In genomic region chrX:32896132-32896531, GRCh38 we compare ENCODE assay signal across 24 cellular contexts.
"Had no signal": no experiment of that assay in that cellular context is flagged by ENCODE, and none has a peak within 500 bp of the region (broad histone marks: within the 10 kb centered on the region; RNA-seq: fewer than 3 reads in every experiment).

No MANE protein-coding gene starts in this region.

- H3K4me1 ChIP-seq: esophagus squamous epithelium, gastroesophageal sphincter, prostate gland, right atrium auricular region, upper lobe of right lung had no signal

- H3K4me1 Mint-ChIP-seq: activated T-helper 17 cell treated with anti-CD3 and anti-CD28 coated beads, Interleukin-2, amount 50 U/mL, for 72 hours; memory B cell had no signal

- H3K4me3 ChIP-seq: coronary artery, esophagus squamous epithelium, gastroesophageal sphincter, ovary, prostate gland, right atrium auricular region, upper lobe of right lung had no signal

- H3K9me3 Mint-ChIP-seq: activated naive CD4-positive, alpha-beta T cell treated with anti-CD3 and anti-CD28 coated beads, Interleukin-2, amount 50 U/mL, for 72 hours; activated T-cell treated with anti-CD3 and anti-CD28 coated beads, Interleukin-2, amount 50 U/mL, for 24 hours; activated T-helper 17 cell treated with anti-CD3 and anti-CD28 coated beads, Interleukin-2, amount 50 U/mL, for 72 hours; endodermal cell; natural killer cell treated with Interleukin-12 subunit alpha and Interleukin-12 subunit beta and Interleukin-15 and Interleukin-18, amount 100 ng/mL, for 72 hours had no signal

- H3K36me3 Mint-ChIP-seq: activated naive CD4-positive, alpha-beta T cell treated with anti-CD3 and anti-CD28 coated beads, Interleukin-2, amount 50 U/mL, for 72 hours; memory B cell; natural killer cell treated with Interleukin-12 subunit alpha and Interleukin-12 subunit beta and Interleukin-15 and Interleukin-18, amount 100 ng/mL, for 72 hours had no signal

- H3K27ac Mint-ChIP-seq: activated naive CD4-positive, alpha-beta T cell treated with anti-CD3 and anti-CD28 coated beads, Interleukin-2, amount 50 U/mL, for 72 hours; activated T-cell treated with anti-CD3 and anti-CD28 coated beads, Interleukin-2, amount 50 U/mL, for 24 hours; activated T-helper 17 cell treated with anti-CD3 and anti-CD28 coated beads, Interleukin-2, amount 50 U/mL, for 72 hours; endodermal cell; memory B cell; natural killer cell treated with Interleukin-12 subunit alpha and Interleukin-12 subunit beta and Interleukin-15 and Interleukin-18, amount 100 ng/mL, for 72 hours had no signal

- H3K4me3 Mint-ChIP-seq: activated T-cell treated with anti-CD3 and anti-CD28 coated beads, Interleukin-2, amount 50 U/mL, for 24 hours; activated T-helper 17 cell treated with anti-CD3 and anti-CD28 coated beads, Interleukin-2, amount 50 U/mL, for 72 hours; endodermal cell; memory B cell; natural killer cell treated with Interleukin-12 subunit alpha and Interleukin-12 subunit beta and Interleukin-15 and Interleukin-18, amount 100 ng/mL, for 72 hours had no signal

- H3K27me3 ChIP-seq: brain microvascular endothelial cell, esophagus squamous epithelium, gastroesophageal sphincter, ovary, right atrium auricular region, upper lobe of right lung had no signal

- H3K9me3 ChIP-seq: esophagus squamous epithelium, gastroesophageal sphincter, ovary, prostate gland, right atrium auricular region, upper lobe of right lung had no signal

- DNase-seq: activated CD4-positive, alpha-beta T cell treated with anti-CD3 and anti-CD28 coated beads for 1 hour; activated T-cell treated with anti-CD3 and anti-CD28 coated beads, Interleukin-2, amount 50 U/mL, for 24 hours; aorta; brain microvascular endothelial cell; endodermal cell; esophagus squamous epithelium; head of caudate nucleus; hypothalamus; islet precursor cell; left cardiac atrium; ovary; stimulated activated CD4-positive, alpha-beta T cell treated with anti-CD3 and anti-CD28 coated beads, Interleukin-12 subunit alpha, Interleukin-12 subunit beta, amount 100 ng/mL, for 4 hours; stimulated activated CD4-positive, alpha-beta T cell treated with anti-CD3 and anti-CD28 coated beads, Interleukin-4, amount 100 ng/mL, for 4 hours; stimulated activated naive CD8-positive, alpha-beta T cell treated with anti-CD3 and anti-CD28 coated beads, Interleukin-15, Interleukin-2, amounts not matched to agents 100 U/mL and 50 U/mL, for 24 hours; T-helper 9 cell; upper lobe of right lung had no signal

- H3K36me3 ChIP-seq: brain microvascular endothelial cell, esophagus squamous epithelium, gastroesophageal sphincter, ovary, prostate gland, right atrium auricular region, upper lobe of right lung had no signal

- ATAC-seq: activated naive CD4-positive, alpha-beta T cell treated with anti-CD3 and anti-CD28 coated beads, Interleukin-2, amount 50 U/mL, for 72 hours; activated T-helper 17 cell treated with anti-CD3 and anti-CD28 coated beads, Interleukin-2, amount 50 U/mL, for 72 hours; gastroesophageal sphincter; left cardiac atrium; natural killer cell treated with Interleukin-12 subunit alpha and Interleukin-12 subunit beta and Interleukin-15 and Interleukin-18, amount 100 ng/mL, for 72 hours; stimulated activated naive CD8-positive, alpha-beta T cell treated with anti-CD3 and anti-CD28 coated beads, Interleukin-15, Interleukin-2, amounts not matched to agents 100 U/mL and 50 U/mL, for 24 hours; upper lobe of right lung had no signal

- H3K27me3 Mint-ChIP-seq: activated T-helper 17 cell treated with anti-CD3 and anti-CD28 coated beads, Interleukin-2, amount 50 U/mL, for 72 hours; memory B cell; natural killer cell treated with Interleukin-12 subunit alpha and Interleukin-12 subunit beta and Interleukin-15 and Interleukin-18, amount 100 ng/mL, for 72 hours had no signal

- H3K27ac ChIP-seq: brain microvascular endothelial cell, coronary artery, esophagus squamous epithelium, gastroesophageal sphincter, ovary, prostate gland, right atrium auricular region, upper lobe of right lung had no signal
